In genomic region chr4:113497154-113497553, GRCh38 we compare ENCODE assay signal across 26 cellular contexts.
"Had no signal": no experiment of that assay in that cellular context is flagged by ENCODE, and none has a peak within 500 bp of the region (broad histone marks: within the 10 kb centered on the region; RNA-seq: fewer than 3 reads in every experiment).

No MANE protein-coding gene starts in this region.

- H3K4me2 ChIP-seq: smooth muscle cell had no signal

- H3K4me3 ChIP-seq: coronary artery, esophagus squamous epithelium, gastrocnemius medialis, left lung, lower lobe of right lung, pancreas, smooth muscle cell, thyroid gland, vagina had no signal

- H3K9me3 ChIP-seq: esophagus squamous epithelium, gastrocnemius medialis, left lung, lower lobe of right lung, pancreas, thyroid gland, vagina had no signal

- H3K27me3 Mint-ChIP-seq: effector memory CD8-positive, alpha-beta T cell; naive thymus-derived CD4-positive, alpha-beta T cell; stimulated activated naive CD8-positive, alpha-beta T cell treated with anti-CD3 and anti-CD28 coated beads, Interleukin-15, amount 100 ng/mL, for 72 hours had no signal

- FAIRE-seq: kidney, pancreas had no signal

- H3K36me3 ChIP-seq: pancreas, thyroid gland had no signal

- DNase-seq: dermis blood vessel endothelial cell; effector memory CD8-positive, alpha-beta T cell; erythroblast; esophagus squamous epithelium; foreskin fibroblast; gastrocnemius medialis; head of caudate nucleus; kidney; left lung; lower lobe of right lung; naive thymus-derived CD4-positive, alpha-beta T cell; occipital lobe; pancreas; retina; stimulated activated CD4-positive, alpha-beta T cell treated with anti-CD3 and anti-CD28 coated beads, Interleukin-12 subunit alpha, Interleukin-12 subunit beta, amount 100 ng/mL, for 4 hours; stimulated activated CD4-positive, alpha-beta T cell treated with anti-CD3 and anti-CD28 coated beads, Interleukin-1b, Interleukin-23, amount 100 ng/mL, for 48 hours; stimulated activated CD4-positive, alpha-beta T cell treated with anti-CD3 and anti-CD28 coated beads, Interleukin-4, amount 100 ng/mL, for 1 hour; stimulated activated CD8-positive, alpha-beta memory T cell treated with anti-CD3 and anti-CD28 coated beads, Interleukin-4, amount 100 ng/mL, for 48 hours; stimulated activated naive CD4-positive, alpha-beta T cell; stimulated activated naive CD8-positive, alpha-beta T cell treated with anti-CD3 and anti-CD28 coated beads, Interleukin-15, amount 100 ng/mL, for 72 hours; thyroid gland; trophoblast cell had no signal

- H3K4me1 ChIP-seq: esophagus squamous epithelium, left lung, lower lobe of right lung, thyroid gland, vagina had no signal

- H3K27ac Mint-ChIP-seq: effector memory CD8-positive, alpha-beta T cell; stimulated activated naive CD8-positive, alpha-beta T cell treated with anti-CD3 and anti-CD28 coated beads, Interleukin-15, amount 100 ng/mL, for 72 hours had no signal

- H3K9me3 Mint-ChIP-seq: effector memory CD8-positive, alpha-beta T cell had no signal

- H3K27me3 ChIP-seq: esophagus squamous epithelium, gastrocnemius medialis, left lung, pancreas, thyroid gland, vagina had no signal

- H3K27ac ChIP-seq: coronary artery, esophagus squamous epithelium, left lung, lower lobe of right lung, pancreas, thyroid gland, vagina had no signal

- H3K4me1 Mint-ChIP-seq: stimulated activated naive CD8-positive, alpha-beta T cell treated with anti-CD3 and anti-CD28 coated beads, Interleukin-15, amount 100 ng/mL, for 72 hours had no signal

- H3K4me3 Mint-ChIP-seq: effector memory CD8-positive, alpha-beta T cell; naive thymus-derived CD4-positive, alpha-beta T cell; nephron; stimulated activated naive CD8-positive, alpha-beta T cell treated with anti-CD3 and anti-CD28 coated beads, Interleukin-15, amount 100 ng/mL, for 72 hours had no signal
